Comparison of ENCODE assay signal across 31 cellular contexts in the genomic region with DNA sequence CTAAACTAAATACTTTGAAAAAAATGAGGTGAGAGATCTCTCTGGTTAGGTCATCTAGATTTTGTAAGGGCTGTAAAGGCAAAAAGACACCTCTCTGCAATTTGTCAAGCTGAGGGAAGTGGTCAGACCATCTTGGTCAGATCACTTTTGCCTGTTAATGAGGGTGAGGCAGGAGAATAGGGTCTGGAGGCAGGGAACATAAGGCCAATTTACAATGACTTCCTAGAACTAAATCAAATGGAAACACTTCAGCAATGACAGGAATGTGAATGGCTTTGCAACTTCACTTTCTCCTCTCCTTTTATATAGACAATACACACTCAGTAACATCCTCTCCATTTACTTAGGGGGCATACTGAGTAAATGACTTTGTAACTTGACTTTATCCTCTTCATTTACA.
"Had no signal": no experiment of that assay in that cellular context is flagged by ENCODE, and none has a peak within 500 bp of the region (broad histone marks: within the 10 kb centered on the region; RNA-seq: fewer than 3 reads in every experiment).

No MANE protein-coding gene starts in this region.

- H3K27ac ChIP-seq: adrenal gland, ascending aorta, colonic mucosa, dorsolateral prefrontal cortex, esophagus squamous epithelium, gastrocnemius medialis, lower lobe of right lung, neutrophil, parathyroid adenoma, right lobe of liver, skin epidermis, tibial nerve had no signal

- H3K27me3 Mint-ChIP-seq: activated naive CD8-positive, alpha-beta T cell; central memory CD8-positive, alpha-beta T cell; effector memory CD8-positive, alpha-beta T cell; stimulated activated naive CD8-positive, alpha-beta T cell treated with anti-CD3 and anti-CD28 coated beads, Interleukin-15, amount 100 ng/mL, for 72 hours had no signal

- H3K9me3 ChIP-seq: adrenal gland, ascending aorta, colonic mucosa, esophagus squamous epithelium, gastrocnemius medialis, lower lobe of right lung, neutrophil, right lobe of liver, tibial nerve had no signal

- H3K27ac Mint-ChIP-seq: activated naive CD8-positive, alpha-beta T cell; activated T-helper 2 cell treated with anti-CD3 and anti-CD28 coated beads, Interferon-gamma antibody, Interleukin-2, Interleukin-4, amounts not matched to agents 10 μg/mL and 5 μg/mL and 100 μg/mL, durations not matched to agents 14 hours and 24 hours and 36 hours; effector memory CD8-positive, alpha-beta T cell; mesothelial cell of epicardium; natural killer cell; stimulated activated effector memory CD8-positive, alpha-beta T cell treated with anti-CD3 and anti-CD28 coated beads, Interleukin-12 subunit alpha, Interleukin-12 subunit beta, amount 100 ng/mL, for 72 hours; stimulated activated naive CD8-positive, alpha-beta T cell treated with anti-CD3 and anti-CD28 coated beads, Interleukin-15, amount 100 ng/mL, for 72 hours had no signal

- H3K4me1 ChIP-seq: adrenal gland, ascending aorta, colonic mucosa, esophagus squamous epithelium, gastrocnemius medialis, lower lobe of right lung, parathyroid adenoma, right lobe of liver, tibial nerve had no signal

- H3K4me1 Mint-ChIP-seq: central memory CD8-positive, alpha-beta T cell; natural killer cell; stimulated activated effector memory CD8-positive, alpha-beta T cell treated with anti-CD3 and anti-CD28 coated beads, Interleukin-12 subunit alpha, Interleukin-12 subunit beta, amount 100 ng/mL, for 72 hours; stimulated activated naive CD8-positive, alpha-beta T cell treated with anti-CD3 and anti-CD28 coated beads, Interleukin-15, amount 100 ng/mL, for 72 hours had no signal

- H3K4me3 Mint-ChIP-seq: activated naive CD8-positive, alpha-beta T cell; activated T-cell treated with anti-CD3 and anti-CD28 coated beads, Interleukin-2, amount 50 U/mL, for 4 hours; central memory CD8-positive, alpha-beta T cell; effector memory CD8-positive, alpha-beta T cell; mesothelial cell of epicardium; natural killer cell; stimulated activated effector memory CD8-positive, alpha-beta T cell treated with anti-CD3 and anti-CD28 coated beads, Interleukin-12 subunit alpha, Interleukin-12 subunit beta, amount 100 ng/mL, for 72 hours; stimulated activated naive CD8-positive, alpha-beta T cell treated with anti-CD3 and anti-CD28 coated beads, Interleukin-15, amount 100 ng/mL, for 72 hours had no signal

- H3K9ac ChIP-seq: parathyroid adenoma had no signal

- H2AFZ ChIP-seq: parathyroid adenoma had no signal

- ATAC-seq: activated T-cell treated with anti-CD3 and anti-CD28 coated beads, Interleukin-2, amount 50 U/mL, for 4 hours; effector memory CD8-positive, alpha-beta T cell; gastrocnemius medialis; left lobe of liver; lower lobe of right lung; natural killer cell; right lobe of liver; stimulated activated effector memory CD8-positive, alpha-beta T cell treated with anti-CD3 and anti-CD28 coated beads, Interleukin-12 subunit alpha, Interleukin-12 subunit beta, amount 100 ng/mL, for 72 hours; stimulated activated naive CD8-positive, alpha-beta T cell treated with anti-CD3 and anti-CD28 coated beads, Interleukin-15, amount 100 ng/mL, for 72 hours had no signal

- DNase-seq: activated CD4-positive, alpha-beta T cell treated with anti-CD3 and anti-CD28 coated beads for 4 hours; activated CD4-positive, alpha-beta T cell treated with anti-CD3 and anti-CD28 coated beads, Interleukin-2, amount 50 U/mL, for 48 hours; activated CD4-positive, CD25-positive, alpha-beta regulatory T cell; activated CD8-positive, alpha-beta memory T cell treated with anti-CD3 and anti-CD28 coated beads, Interleukin-2, amount 50 U/mL, for 48 hours; activated naive CD4-positive, alpha-beta T cell; activated T-cell treated with anti-CD3 and anti-CD28 coated beads, Interleukin-2, amount 50 U/mL, for 4 hours; adrenal gland; colonic mucosa; dorsolateral prefrontal cortex; effector memory CD8-positive, alpha-beta T cell; esophagus squamous epithelium; gastrocnemius medialis; head of caudate nucleus; hypothalamus; lower lobe of right lung; natural killer cell; right lobe of liver; stimulated activated CD4-positive, alpha-beta T cell treated with anti-CD3 and anti-CD28 coated beads, Interleukin-1b, Interleukin-23, amount 100 ng/mL, for 48 hours; stimulated activated naive CD8-positive, alpha-beta T cell treated with anti-CD3 and anti-CD28 coated beads, Interleukin-15, amount 100 ng/mL, for 72 hours; T-helper 1 cell had no signal

- H3K27me3 ChIP-seq: adrenal gland, ascending aorta, colonic mucosa, dorsolateral prefrontal cortex, esophagus squamous epithelium, gastrocnemius medialis, neutrophil, right lobe of liver, tibial nerve had no signal

- H3K36me3 Mint-ChIP-seq: activated naive CD8-positive, alpha-beta T cell; mesothelial cell of epicardium; natural killer cell; stimulated activated effector memory CD8-positive, alpha-beta T cell treated with anti-CD3 and anti-CD28 coated beads, Interleukin-12 subunit alpha, Interleukin-12 subunit beta, amount 100 ng/mL, for 72 hours had no signal

- H3K79me2 ChIP-seq: parathyroid adenoma had no signal

- H3K9me3 Mint-ChIP-seq: stimulated activated effector memory CD8-positive, alpha-beta T cell treated with anti-CD3 and anti-CD28 coated beads, Interleukin-12 subunit alpha, Interleukin-12 subunit beta, amount 100 ng/mL, for 72 hours had no signal
